ENCODE assay signal across 8 cellular contexts in genomic region chrX:71282514-71283408, GRCh38. TPM values are rescaled to one million over a fixed set of nuclear protein-coding genes. Genes with fewer than 3 reads are reported as not detected.
DNase-seq lines count a peak whose midpoint lies in the region; ATAC-seq, FAIRE-seq and TF ChIP-seq lines count a peak whose summit lies in the region.

No MANE protein-coding gene starts in this region.

- peak; percentile 78 for FAIRE-seq in GM12891 (lab: Jason Lieb, UNC)

- no peaks in the 10 kb centered on the region for H3K9me3 ChIP-seq in MM.1S (replicated peaks; ENCODE audit: insufficient read depth, low read length)
- H3K9me3 ChIP-seq in prostate gland, result no peaks in the 10 kb centered on the region

- ATAC-seq in GM23338, result peak; percentile 72

- H2AFZ ChIP-seq in GM23338, result 0 out of 2 replicates have a peak overlapping the region, but pooled peaks have one; percentile 63
- H2AFZ ChIP-seq in MM.1S (ENCODE audit: low read length), result peak overlapping the region; percentile 71

- H3K27me3 ChIP-seq in GM23338 (ENCODE audit: insufficient read depth) (no peaks in the 10 kb centered on the region), MM.1S (replicated peaks; ENCODE audit: insufficient read depth, low read length) (no peaks in the 10 kb centered on the region), prostate gland (replicated peaks; ENCODE audit: insufficient read depth) (no peaks in the 10 kb centered on the region)

- H3F3A ChIP-seq in GM23338 (replicated peaks; ENCODE audit: low read depth), result peaks cover 4% of the 10 kb centered on the region; the same call in 1 of the 2 replicates
- H3F3A ChIP-seq in MM.1S (ENCODE audit: insufficient read depth, low read length), result no peaks in the 10 kb centered on the region

- H3K36me3 Mint-ChIP-seq in GM23338 (ENCODE audit: low read depth), result peaks cover 48% of the 10 kb centered on the region

- H3K9ac ChIP-seq in MM.1S (ENCODE audit: low read length), result peak overlapping the region; percentile 71

- H3K27ac Mint-ChIP-seq in GM23338, result peak overlapping the region; percentile 97

- peak overlapping the region; percentile 91 for H3K27ac ChIP-seq in GM23338 (ENCODE audit: low read depth)
- H3K27ac ChIP-seq in MM.1S (ENCODE audit: low read length), result peak overlapping the region; percentile 63
- peak overlapping the region; percentile 85 to 88 for H3K27ac ChIP-seq in prostate gland

- peaks cover 9% of the 10 kb centered on the region for H3K27me3 Mint-ChIP-seq in GM23338 (ENCODE audit: insufficient read depth, low read depth, poor library complexity)

- DNase-seq in GM12891 (ENCODE audit: insufficient read length, low spot score), result no peak
- peak; percentile 23 for DNase-seq in GM23338 (ENCODE audit: low spot score)
- no peak for DNase-seq in MM.1S
- DNase-seq in activated T-cell treated with anti-CD3 and anti-CD28 coated beads, Interleukin-2, amount 50 U/mL, for 1 hour, result peak; percentile 65
- peak; percentile 29 for DNase-seq in fibroblast of the conjunctiva (ENCODE audit: low read depth)
- no peak for DNase-seq in prostate gland (ENCODE audit: low spot score)
- DNase-seq in NCI-H128 (lab: John Stamatoyannopoulos, UW; ENCODE audit: unreplicated experiment), result no peak
- no peak for DNase-seq in NCI-H187 treated with DMSO at 0.1 percent for 48 hours (lab: John Stamatoyannopoulos, UW)

- peaks cover 4% of the 10 kb centered on the region; the same call in 2 of the 3 replicates for H3K4me1 Mint-ChIP-seq in GM23338

- peak overlapping the region; percentile 95 for H3K4me3 Mint-ChIP-seq in GM23338

- no peak for TF ChIP-seq CTCF in GM23338 (conservative IDR thresholded peaks at IDR 0.05; ENCODE audit: low read depth in 2 of 2)
- no peak for TF ChIP-seq CTCF in MM.1S (IDR thresholded peaks at IDR 0.05; ENCODE audit: low read length)
- no peak for TF ChIP-seq CTCF in prostate gland (IDR thresholded peaks at IDR 0.05)

- H3K36me3 ChIP-seq in GM23338 (ENCODE audit: insufficient read depth) (peaks cover 6% of the 10 kb centered on the region; the same call in 1 of the 2 replicates), MM.1S (replicated peaks; ENCODE audit: insufficient read depth, low read length) (0 out of 2 replicates have a peak, but pooled peaks cover 4% of the 10 kb centered on the region), prostate gland (no peaks in the 10 kb centered on the region)

- H3K9me2 ChIP-seq in GM23338 (ENCODE audit: insufficient read depth) (no peaks in the 10 kb centered on the region), MM.1S (replicated peaks; ENCODE audit: insufficient read depth, low read length) (no peaks in the 10 kb centered on the region)

- 19% methylated on average over 17 of the region's 17 CpGs for WGBS in prostate gland

- H3K4me2 ChIP-seq in GM23338 (peak overlapping the region; percentile 78), MM.1S (ENCODE audit: low read depth, low read length) (peak overlapping the region; percentile 44)

- H3K4me3 ChIP-seq in GM23338, result peak overlapping the region; percentile 51
- peak overlapping the region; percentile 47 for H3K4me3 ChIP-seq in MM.1S (ENCODE audit: low read length)
- H3K4me3 ChIP-seq in prostate gland, result peak overlapping the region; percentile 46 to 51

- peaks cover 41% of the 10 kb centered on the region for H3K79me2 ChIP-seq in GM23338 (replicated peaks; ENCODE audit: insufficient read depth)
- peaks cover 42% of the 10 kb centered on the region for H3K79me2 ChIP-seq in MM.1S (ENCODE audit: low read length)

- H4K20me1 ChIP-seq in GM23338 (replicated peaks; ENCODE audit: insufficient read depth) (peaks cover 15% of the 10 kb centered on the region; the same call in 1 of the 2 replicates), MM.1S (ENCODE audit: insufficient read depth, low read length) (peaks cover 20% of the 10 kb centered on the region; the same call in 1 of the 2 replicates)

- H3K9me3 Mint-ChIP-seq in GM23338, result no peaks in the 10 kb centered on the region; the same call in 1 of the 3 replicates

- H3K4me1 ChIP-seq in GM23338 (ENCODE audit: insufficient read depth) (peaks cover 6% of the 10 kb centered on the region; the same call in 1 of the 2 replicates), MM.1S (ENCODE audit: low read length) (peaks cover 5% of the 10 kb centered on the region; the same call in 1 of the 2 replicates), prostate gland (replicated peaks) (no peaks in the 10 kb centered on the region)

- TF ChIP-seq POLR2A in GM12891 (IDR thresholded peaks at IDR 0.05; ENCODE audit: low read depth, low read length) (no peak), prostate gland (IDR thresholded peaks at IDR 0.05) (no peak)

- intact Hi-C loops in prostate gland (cut with DNase I), result loop anchor here (10.0 kb wide), 1 partner anchor 82 kb away; the partner anchor contains the start of gene TAF1

TF ChIP-seq in GM12891, 5 proteins besides CTCF, POLR2A, EP300 and RAD21:
- TF ChIP-seq TAF1 (IDR thresholded peaks at IDR 0.05; ENCODE audit: low read depth, low read length) (0 out of 2 replicates have a peak, but pooled peaks have one; percentile 28), POU2F2 (IDR thresholded peaks at IDR 0.05; ENCODE audit: low read depth, low read length) (no peak), PAX5 (IDR thresholded peaks at IDR 0.05; ENCODE audit: insufficient read depth, low read length, severe bottlenecking) (no peak), SPI1 (IDR thresholded peaks at IDR 0.05; ENCODE audit: low read depth, low read length) (no peak), POLR2AphosphoS5 (IDR thresholded peaks at IDR 0.05; ENCODE audit: low read depth, low read length) (no peak)
TF ChIP-seq in GM12891: peak in this region for 1.

TF ChIP-seq in GM23338, 12 proteins besides CTCF, POLR2A, EP300 and RAD21:
- no peak for TF ChIP-seq EZH2 (IDR thresholded peaks at IDR 0.05; ENCODE audit: low read depth, unreplicated experiment)
- TF ChIP-seq, protein P1, sequence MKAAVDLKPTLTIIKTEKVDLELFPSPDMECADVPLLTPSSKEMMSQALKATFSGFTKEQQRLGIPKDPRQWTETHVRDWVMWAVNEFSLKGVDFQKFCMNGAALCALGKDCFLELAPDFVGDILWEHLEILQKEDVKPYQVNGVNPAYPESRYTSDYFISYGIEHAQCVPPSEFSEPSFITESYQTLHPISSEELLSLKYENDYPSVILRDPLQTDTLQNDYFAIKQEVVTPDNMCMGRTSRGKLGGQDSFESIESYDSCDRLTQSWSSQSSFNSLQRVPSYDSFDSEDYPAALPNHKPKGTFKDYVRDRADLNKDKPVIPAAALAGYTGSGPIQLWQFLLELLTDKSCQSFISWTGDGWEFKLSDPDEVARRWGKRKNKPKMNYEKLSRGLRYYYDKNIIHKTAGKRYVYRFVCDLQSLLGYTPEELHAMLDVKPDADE (IDR thresholded peaks at IDR 0.05), result no peak; the same call in 1 of the 2 replicates
- TF ChIP-seq, protein P2, sequence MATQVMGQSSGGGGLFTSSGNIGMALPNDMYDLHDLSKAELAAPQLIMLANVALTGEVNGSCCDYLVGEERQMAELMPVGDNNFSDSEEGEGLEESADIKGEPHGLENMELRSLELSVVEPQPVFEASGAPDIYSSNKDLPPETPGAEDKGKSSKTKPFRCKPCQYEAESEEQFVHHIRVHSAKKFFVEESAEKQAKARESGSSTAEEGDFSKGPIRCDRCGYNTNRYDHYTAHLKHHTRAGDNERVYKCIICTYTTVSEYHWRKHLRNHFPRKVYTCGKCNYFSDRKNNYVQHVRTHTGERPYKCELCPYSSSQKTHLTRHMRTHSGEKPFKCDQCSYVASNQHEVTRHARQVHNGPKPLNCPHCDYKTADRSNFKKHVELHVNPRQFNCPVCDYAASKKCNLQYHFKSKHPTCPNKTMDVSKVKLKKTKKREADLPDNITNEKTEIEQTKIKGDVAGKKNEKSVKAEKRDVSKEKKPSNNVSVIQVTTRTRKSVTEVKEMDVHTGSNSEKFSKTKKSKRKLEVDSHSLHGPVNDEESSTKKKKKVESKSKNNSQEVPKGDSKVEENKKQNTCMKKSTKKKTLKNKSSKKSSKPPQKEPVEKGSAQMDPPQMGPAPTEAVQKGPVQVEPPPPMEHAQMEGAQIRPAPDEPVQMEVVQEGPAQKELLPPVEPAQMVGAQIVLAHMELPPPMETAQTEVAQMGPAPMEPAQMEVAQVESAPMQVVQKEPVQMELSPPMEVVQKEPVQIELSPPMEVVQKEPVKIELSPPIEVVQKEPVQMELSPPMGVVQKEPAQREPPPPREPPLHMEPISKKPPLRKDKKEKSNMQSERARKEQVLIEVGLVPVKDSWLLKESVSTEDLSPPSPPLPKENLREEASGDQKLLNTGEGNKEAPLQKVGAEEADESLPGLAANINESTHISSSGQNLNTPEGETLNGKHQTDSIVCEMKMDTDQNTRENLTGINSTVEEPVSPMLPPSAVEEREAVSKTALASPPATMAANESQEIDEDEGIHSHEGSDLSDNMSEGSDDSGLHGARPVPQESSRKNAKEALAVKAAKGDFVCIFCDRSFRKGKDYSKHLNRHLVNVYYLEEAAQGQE (IDR thresholded peaks at IDR 0.05; ENCODE audit: unreplicated experiment), result no peak
- no peak for TF ChIP-seq JUNB (IDR thresholded peaks at IDR 0.05; ENCODE audit: unreplicated experiment)
- TF ChIP-seq STAT1 (IDR thresholded peaks at IDR 0.05; ENCODE audit: unreplicated experiment), result no peak
- TF ChIP-seq POLR2AphosphoS5 (IDR thresholded peaks at IDR 0.05; ENCODE audit: low read depth), result peak; percentile 6; the same call in 1 of the 2 replicates

RNA-seq across cellular contexts. Expression of gene NONO, which starts 0.7 kb away (rescaled TPM):
- 244 TPM for polyA plus RNA-seq in GM12891 (2012; ENCODE audit: low read depth, missing spikeins)
- 643 and 656 TPM in 2 replicates for total RNA-seq in GM23338 (2014; rRNA removed; shearing (Covaris generic))
- 329 and 342 TPM in 2 replicates for polyA plus RNA-seq in GM23338 (2016; fragmentation: Nextera tagmentation; extraction: Ambion mirVana)
- total RNA-seq in prostate gland, result 100 to 1,000 TPM; 266 to 287 TPM

RNA-seq across cellular contexts. Expression of gene ITGB1BP2, which starts 18.8 kb away (rescaled TPM):
- 1.9 TPM for polyA plus RNA-seq in GM12891 (2012; ENCODE audit: low read depth, missing spikeins)
- total RNA-seq in GM23338 (2014; rRNA removed; shearing (Covaris generic)), result 3.2 and 10.9 TPM in 2 replicates
- polyA plus RNA-seq in GM23338 (2016; fragmentation: Nextera tagmentation; extraction: Ambion mirVana), result 0.89 and 2.0 TPM in 2 replicates
- total RNA-seq in prostate gland, result 1 to 10 TPM in 1 of 2 donors, under 1 TPM in 1; 0.77 to 6.5 TPM

RNA-seq across cellular contexts. Expression of gene ZMYM3, which starts 28.8 kb away (rescaled TPM):
- 15.8 TPM for polyA plus RNA-seq in GM12891 (2012; ENCODE audit: low read depth, missing spikeins)
- 67.6 and 71.1 TPM in 2 replicates for total RNA-seq in GM23338 (2014; rRNA removed; shearing (Covaris generic))
- polyA plus RNA-seq in GM23338 (2016; fragmentation: Nextera tagmentation; extraction: Ambion mirVana), result 31.0 and 37.8 TPM in 2 replicates
- 10 to 100 TPM; 23.2 to 71.6 TPM for total RNA-seq in prostate gland

RNA-seq across cellular contexts. Expression of gene GJB1, which starts 59.7 kb away (rescaled TPM):
- not detected for polyA plus RNA-seq in GM12891 (2012; ENCODE audit: low read depth, missing spikeins)
- 0.14 TPM in 1 of 2 replicates, not detected in the other for total RNA-seq in GM23338 (2014; rRNA removed; shearing (Covaris generic))
- not detected in 2 replicates for polyA plus RNA-seq in GM23338 (2016; fragmentation: Nextera tagmentation; extraction: Ambion mirVana)
- 10 to 100 TPM; 28.3 to 57.6 TPM for total RNA-seq in prostate gland

Comparison
In these comparisons a context has a peak if more than half of its experiments do, and no peak if none do; other contexts are left out.
1. DNase-seq: peak in GM23338 (single experiment), activated T-cell treated with anti-CD3 and anti-CD28 coated beads, Interleukin-2, amount 50 U/mL, for 1 hour (single experiment) and fibroblast of the conjunctiva (single experiment); none in GM12891 (single experiment), MM.1S (single experiment), prostate gland (single experiment), NCI-H128 (single experiment) and NCI-H187 treated with DMSO at 0.1 percent for 48 hours (single experiment).
2. Peak in every context shown above with its lines, with median percentiles within 50 percentile points of each other: H3K27ac ChIP-seq and H3K4me3 ChIP-seq.